In genomic region chr1:37866491-37866890, GRCh38 we compare ENCODE assay signal across 29 cellular contexts. TPM values are rescaled to one million over a fixed set of nuclear protein-coding genes. Genes with fewer than 3 reads are reported as not detected.
DNase-seq lines count a peak whose midpoint lies in the region; ATAC-seq and TF ChIP-seq lines count a peak whose summit lies in the region.
"Had no signal": no experiment of that assay in that cellular context is flagged by ENCODE, and none has a peak within 500 bp of the region (broad histone marks: within the 10 kb centered on the region; RNA-seq: fewer than 3 reads in every experiment).

No MANE protein-coding gene starts in this region.

- H3K9me2 ChIP-seq in HCT116 (ENCODE audit: insufficient read depth), result no peaks in the 10 kb centered on the region
- H3K9me2 ChIP-seq: SK-N-SH had no signal

- no peaks in the 10 kb centered on the region for H3K9me3 ChIP-seq in HCT116 (ENCODE audit: control insufficient read depth in 1 of 2, insufficient read depth in 1 of 2, low read depth in 1 of 2, low read length in 2 of 2)
- H3K9me3 ChIP-seq: heart right ventricle, neutrophil, SK-N-SH, spleen, transverse colon had no signal

- no peak for TF ChIP-seq CTCF in Calu3 (IDR thresholded peaks at IDR 0.05; ENCODE audit: unreplicated experiment)
- TF ChIP-seq CTCF in HCT116 (IDR thresholded peaks at IDR 0.05 in 2 of 3, conservative IDR thresholded peaks at IDR 0.05 in 1 of 3; ENCODE audit: borderline replicate concordance in 1 of 3, insufficient read depth in 1 of 3, low read depth in 2 of 3, low read length in 2 of 3), result no peak
- TF ChIP-seq CTCF in foreskin keratinocyte (conservative IDR thresholded peaks at IDR 0.05), result no peak

- no peak for TF ChIP-seq RAD21 in HCT116 (IDR thresholded peaks at IDR 0.05; ENCODE audit: low read depth)

- BruUV-seq in Calu3 (replicated peaks; lab: Mats Ljungman, UMichigan), result no TSS peak
- no TSS peak for BruUV-seq in HCT116 (replicated peaks; lab: Mats Ljungman, UMichigan)

- peaks cover 25% of the 10 kb centered on the region for H3K36me3 Mint-ChIP-seq in Calu3 (ENCODE audit: insufficient read depth, unreplicated experiment)
- H3K36me3 Mint-ChIP-seq in activated T-helper 2 cell treated with anti-CD3 and anti-CD28 coated beads, Interferon-gamma antibody, Interleukin-2, Interleukin-4, amounts not matched to agents 10 μg/mL and 5 μg/mL and 100 μg/mL, durations not matched to agents 14 hours and 24 hours and 36 hours (ENCODE audit: low read depth), result peaks cover 45% of the 10 kb centered on the region

- H3K27me3 Mint-ChIP-seq in Calu3 (ENCODE audit: unreplicated experiment), result no peaks in the 10 kb centered on the region
- no peaks in the 10 kb centered on the region for H3K27me3 Mint-ChIP-seq in activated T-helper 2 cell treated with anti-CD3 and anti-CD28 coated beads, Interferon-gamma antibody, Interleukin-2, Interleukin-4, amounts not matched to agents 10 μg/mL and 5 μg/mL and 100 μg/mL, durations not matched to agents 14 hours and 24 hours and 36 hours (ENCODE audit: low read depth)
- H3K27me3 Mint-ChIP-seq: activated CD8-positive, alpha-beta memory T cell treated with anti-CD3 and anti-CD28 coated beads, Interleukin-2, amount 10 ng/mL, durations not matched to agents 7 days and 5 days; CD8-positive, alpha-beta memory T cell; central memory CD8-positive, alpha-beta T cell; dendritic cell treated with granulocyte-macrophage colony-stimulating factor and Interleukin-4, amounts not matched to agents 40 ng/mL and 50 ng/mL, for 4 days; naive B cell had no signal

- intact Hi-C loops in Calu3 (cut with micrococcal nuclease; ENCODE audit: unreplicated experiment) (no loop called here), HCT116 (cut with micrococcal nuclease) (no loop called here)
- intact Hi-C loops in activated T-helper 2 cell treated with anti-CD3 and anti-CD28 coated beads, Interferon-gamma antibody, Interleukin-2, Interleukin-4, amounts not matched to agents 10 μg/mL and 5 μg/mL and 100 μg/mL, durations not matched to agents 14 hours and 24 hours and 36 hours (cut with micrococcal nuclease), result no loop called here

- H3K4me3 ChIP-seq in HCT116 (replicated peaks in 1 of 2; ENCODE audit: low read depth in 1 of 2, low read length in 2 of 2), result no peak overlapping the region
- H3K4me3 ChIP-seq: heart right ventricle, spleen, transverse colon had no signal

- H3K9me3 Mint-ChIP-seq in Calu3 (ENCODE audit: low read depth, unreplicated experiment), result no peaks in the 10 kb centered on the region
- no peaks in the 10 kb centered on the region for H3K9me3 Mint-ChIP-seq in activated T-helper 2 cell treated with anti-CD3 and anti-CD28 coated beads, Interferon-gamma antibody, Interleukin-2, Interleukin-4, amounts not matched to agents 10 μg/mL and 5 μg/mL and 100 μg/mL, durations not matched to agents 14 hours and 24 hours and 36 hours
- H3K9me3 Mint-ChIP-seq: CD8-positive, alpha-beta memory T cell; central memory CD8-positive, alpha-beta T cell; dendritic cell treated with granulocyte-macrophage colony-stimulating factor and Interleukin-4, amounts not matched to agents 40 ng/mL and 50 ng/mL, for 4 days; naive B cell had no signal

- DNase-seq in Calu3 (no peak), HCT116 (ENCODE audit: low read depth, low spot score) (no peak), foreskin keratinocyte (no peak), amniotic stem cell (lab: John Stamatoyannopoulos, UW) (no peak), UCSD-AML1 (lab: John Stamatoyannopoulos, UW; ENCODE audit: unreplicated experiment) (no peak)
- no peak for DNase-seq in activated T-helper 2 cell treated with anti-CD3 and anti-CD28 coated beads, Interferon-gamma antibody, Interleukin-2, Interleukin-4, amounts not matched to agents 10 μg/mL and 5 μg/mL and 100 μg/mL, durations not matched to agents 14 hours and 24 hours and 36 hours (ENCODE audit: low spot score)
- DNase-seq: activated CD8-positive, alpha-beta memory T cell treated with anti-CD3 and anti-CD28 coated beads, Interleukin-2, amount 10 ng/mL, durations not matched to agents 7 days and 5 days; CD8-positive, alpha-beta memory T cell; EL; heart right ventricle; Karpas-422; midbrain; naive B cell; NCI-H1436; NCI-H2081; NCI-H526 treated with DMSO at 0.1 percent for 48 hours; posterior cingulate gyrus; right cardiac atrium; SK-N-SH; spleen; stimulated activated CD8-positive, alpha-beta memory T cell treated with anti-CD3 and anti-CD28 coated beads, Interleukin-4, amount 100 ng/mL, for 48 hours; T-helper 2 cell; transverse colon had no signal

- ATAC-seq in HCT116 (no peak), foreskin keratinocyte (no peak), HG03442 (IDR thresholded peaks at IDR 0.05; ENCODE audit: unreplicated experiment) (no peak)
- ATAC-seq: activated CD8-positive, alpha-beta memory T cell treated with anti-CD3 and anti-CD28 coated beads, Interleukin-2, amount 10 ng/mL, durations not matched to agents 7 days and 5 days; heart right ventricle; HepG2; right cardiac atrium; Right ventricle myocardium inferior had no signal

- RAD21 ChIA-PET in HCT116 (lab: Charles Lee; ENCODE audit: low non-redundant PET in 1 of 2, low total read pairs in 2 of 2, uncharacterized antibody in 2 of 2, unreplicated experiment in 2 of 2), result no interaction called here

- no peak for TF ChIP-seq POLR2A in HCT116 (IDR thresholded peaks at IDR 0.05; ENCODE audit: borderline replicate concordance, extremely low read depth, insufficient read depth, insufficient read length)

- H4K20me1 ChIP-seq in HCT116 (ENCODE audit: insufficient read depth), result no peaks in the 10 kb centered on the region

- no peak overlapping the region for H2AFZ ChIP-seq in HCT116 (ENCODE audit: low read depth, low read length, poor library complexity, severe bottlenecking)

- peaks cover 18% of the 10 kb centered on the region for H3K4me1 Mint-ChIP-seq in Calu3 (ENCODE audit: low read depth, unreplicated experiment)
- peaks cover 8% of the 10 kb centered on the region for H3K4me1 Mint-ChIP-seq in activated T-helper 2 cell treated with anti-CD3 and anti-CD28 coated beads, Interferon-gamma antibody, Interleukin-2, Interleukin-4, amounts not matched to agents 10 μg/mL and 5 μg/mL and 100 μg/mL, durations not matched to agents 14 hours and 24 hours and 36 hours (ENCODE audit: low read depth)
- H3K4me1 Mint-ChIP-seq: CD8-positive, alpha-beta memory T cell; central memory CD8-positive, alpha-beta T cell had no signal

- H3K27ac Mint-ChIP-seq in Calu3 (ENCODE audit: unreplicated experiment), result peak overlapping the region; percentile 33
- peak overlapping the region; percentile 9 for H3K27ac Mint-ChIP-seq in activated T-helper 2 cell treated with anti-CD3 and anti-CD28 coated beads, Interferon-gamma antibody, Interleukin-2, Interleukin-4, amounts not matched to agents 10 μg/mL and 5 μg/mL and 100 μg/mL, durations not matched to agents 14 hours and 24 hours and 36 hours
- H3K27ac Mint-ChIP-seq: activated CD8-positive, alpha-beta memory T cell treated with anti-CD3 and anti-CD28 coated beads, Interleukin-2, amount 10 ng/mL, durations not matched to agents 7 days and 5 days; dendritic cell treated with granulocyte-macrophage colony-stimulating factor and Interleukin-4, amounts not matched to agents 40 ng/mL and 50 ng/mL, for 4 days had no signal

- peaks cover 0 to 4% of the 10 kb centered on the region in 2 experiments; a peak in 1 of 4 replicates for H3K36me3 ChIP-seq in HCT116 (ENCODE audit: control insufficient read depth in 1 of 2, insufficient read depth in 2 of 2, low read length in 2 of 2)

- H3K27me3 ChIP-seq in HCT116 (ENCODE audit: insufficient read depth, low read length), result no peaks in the 10 kb centered on the region
- H3K27me3 ChIP-seq in foreskin keratinocyte, result no peaks in the 10 kb centered on the region
- H3K27me3 ChIP-seq: heart right ventricle, neutrophil, spleen, transverse colon had no signal

- no peaks in the 10 kb centered on the region for H3K79me2 ChIP-seq in HCT116 (ENCODE audit: insufficient read depth, low read length)

- H3K4me2 ChIP-seq in HCT116 (ENCODE audit: low read length), result no peak overlapping the region
- H3K4me2 ChIP-seq: SK-N-SH had no signal

- H3K4me3 Mint-ChIP-seq in Calu3 (ENCODE audit: low read depth, unreplicated experiment), result no peak overlapping the region
- no peak overlapping the region for H3K4me3 Mint-ChIP-seq in activated T-helper 2 cell treated with anti-CD3 and anti-CD28 coated beads, Interferon-gamma antibody, Interleukin-2, Interleukin-4, amounts not matched to agents 10 μg/mL and 5 μg/mL and 100 μg/mL, durations not matched to agents 14 hours and 24 hours and 36 hours (ENCODE audit: low read depth)
- H3K4me3 Mint-ChIP-seq: activated CD8-positive, alpha-beta memory T cell treated with anti-CD3 and anti-CD28 coated beads, Interleukin-2, amount 10 ng/mL, durations not matched to agents 7 days and 5 days; CD8-positive, alpha-beta memory T cell; central memory CD8-positive, alpha-beta T cell; dendritic cell treated with granulocyte-macrophage colony-stimulating factor and Interleukin-4, amounts not matched to agents 40 ng/mL and 50 ng/mL, for 4 days had no signal

- 0 out of 2 replicates have a peak overlapping the region, but pooled peaks have one; percentile 35 for H3K9ac ChIP-seq in HCT116 (ENCODE audit: low read length)
- H3K9ac ChIP-seq: SK-N-SH had no signal

- CTCF ChIA-PET in Calu3 (lab: Charles Lee) (no interaction called here), HCT116 (lab: Charles Lee) (no interaction called here)

- H3K27ac ChIP-seq in HCT116 (ENCODE audit: low read depth, low read length) (no peak overlapping the region), foreskin keratinocyte (peak overlapping the region; percentile 95)
- H3K27ac ChIP-seq: heart right ventricle, neutrophil, spleen, transverse colon had no signal

- H3K4me1 ChIP-seq in HCT116 (ENCODE audit: control insufficient read depth in 1 of 2, insufficient read depth in 2 of 2, low read length in 2 of 2) (peaks cover 2 to 20% of the 10 kb centered on the region in 2 experiments; a peak in 3 of 4 replicates), foreskin keratinocyte (no peaks in the 10 kb centered on the region)
- H3K4me1 ChIP-seq: heart right ventricle, spleen, transverse colon had no signal

- POLR2A ChIA-PET in HCT116 (lab: Charles Lee), result no interaction called here

RNA-seq across cellular contexts. Expression of gene MTF1, which starts 7.1 kb away (rescaled TPM):
- total RNA-seq in Calu3 (2022), result 27.1 and 34.3 TPM in 2 replicates
- 21.2 TPM for total RNA-seq in HCT116 (2021; ENCODE audit: unreplicated experiment)
- polyA plus RNA-seq in HCT116 (2012), result 6.9 and 7.1 TPM in 2 replicates
- total RNA-seq in activated T-helper 2 cell treated with anti-CD3 and anti-CD28 coated beads, Interferon-gamma antibody, Interleukin-2, Interleukin-4, amounts not matched to agents 10 μg/mL and 5 μg/mL and 100 μg/mL, durations not matched to agents 14 hours and 24 hours and 36 hours, result 24.8 and 27.8 TPM in 2 replicates
- 7.9 and 8.6 TPM in 2 replicates for total RNA-seq in foreskin keratinocyte
- 1.9 and 2.2 TPM in 2 replicates for polyA plus RNA-seq in foreskin keratinocyte

RNA-seq across cellular contexts. Expression of gene YRDC, which starts 58.5 kb away (rescaled TPM):
- total RNA-seq in Calu3 (2022) (18.6 and 18.8 TPM in 2 replicates), HCT116 (2021; ENCODE audit: unreplicated experiment) (41.4 TPM), foreskin keratinocyte (22.6 and 24.4 TPM in 2 replicates)
- polyA plus RNA-seq in HCT116 (2012), result 33.2 and 37.7 TPM in 2 replicates
- total RNA-seq in activated T-helper 2 cell treated with anti-CD3 and anti-CD28 coated beads, Interferon-gamma antibody, Interleukin-2, Interleukin-4, amounts not matched to agents 10 μg/mL and 5 μg/mL and 100 μg/mL, durations not matched to agents 14 hours and 24 hours and 36 hours, result 45.2 and 46.5 TPM in 2 replicates
- polyA plus RNA-seq in foreskin keratinocyte, result 21.8 and 25.1 TPM in 2 replicates

RNA-seq across cellular contexts. Expression of gene C1orf122, which starts 58.9 kb away (rescaled TPM):
- total RNA-seq in Calu3 (2022), result 41.3 and 43.6 TPM in 2 replicates
- 34.2 TPM for total RNA-seq in HCT116 (2021; ENCODE audit: unreplicated experiment)
- 19.2 and 20.1 TPM in 2 replicates for polyA plus RNA-seq in HCT116 (2012)
- total RNA-seq in activated T-helper 2 cell treated with anti-CD3 and anti-CD28 coated beads, Interferon-gamma antibody, Interleukin-2, Interleukin-4, amounts not matched to agents 10 μg/mL and 5 μg/mL and 100 μg/mL, durations not matched to agents 14 hours and 24 hours and 36 hours, result 22.6 and 24.5 TPM in 2 replicates
- total RNA-seq in foreskin keratinocyte, result 42.5 and 49.3 TPM in 2 replicates
- 86.8 and 92.8 TPM in 2 replicates for polyA plus RNA-seq in foreskin keratinocyte
